Comparison of ENCODE assay signal across 24 cellular contexts in genomic region chr14:79502751-79503148, GRCh38.
DNase-seq lines count a peak whose midpoint lies in the region; ATAC-seq and TF ChIP-seq lines count a peak whose summit lies in the region.
"Had no signal": no experiment of that assay in that cellular context is flagged by ENCODE, and none has a peak within 500 bp of the region (broad histone marks: within the 10 kb centered on the region; RNA-seq: fewer than 3 reads in every experiment).

No MANE protein-coding gene starts in this region.

- no peaks in the 10 kb centered on the region for H3K27me3 ChIP-seq in GM23338 (ENCODE audit: insufficient read depth)
- H3K27me3 ChIP-seq: BLaER1 treated with 17β-estradiol and CSF1 and Interleukin-3, amounts not matched to agents 10 nM and 100 nM; SJCRH30 had no signal

- H3K36me3 ChIP-seq in GM23338 (ENCODE audit: insufficient read depth): no peaks in the 10 kb centered on the region
- H3K36me3 ChIP-seq: BLaER1 treated with 17β-estradiol and CSF1 and Interleukin-3, amounts not matched to agents 10 nM and 100 nM; SJCRH30 had no signal

- no peak overlapping the region for H3K4me3 Mint-ChIP-seq in GM23338
- H3K4me3 Mint-ChIP-seq in type B pancreatic cell: peak overlapping the region; percentile 24
- H3K4me3 Mint-ChIP-seq: CD4-positive, alpha-beta T cell; T-cell had no signal

- no peak overlapping the region for H3K4me3 ChIP-seq in GM23338
- no peak overlapping the region for H3K4me3 ChIP-seq in fibroblast of mammary gland (ENCODE audit: control insufficient read depth, low read depth, low read length)
- H3K4me3 ChIP-seq: A549; BLaER1 treated with 17β-estradiol and CSF1 and Interleukin-3, amounts not matched to agents 10 nM and 100 nM; PC-9; SJCRH30 had no signal

- 0 out of 2 replicates have a peak overlapping the region, but pooled peaks have one; percentile 43 for H2AFZ ChIP-seq in GM23338
- H2AFZ ChIP-seq: PC-9 had no signal

- ATAC-seq in GM23338 (no peak), GM19397 (IDR thresholded peaks at IDR 0.05; ENCODE audit: unreplicated experiment) (no peak)
- ATAC-seq: A549, Right ventricle myocardium inferior, T-cell had no signal

- H4K20me1 ChIP-seq in GM23338 (replicated peaks; ENCODE audit: insufficient read depth): no peaks in the 10 kb centered on the region
- H4K20me1 ChIP-seq: BLaER1 treated with 17β-estradiol and CSF1 and Interleukin-3, amounts not matched to agents 10 nM and 100 nM had no signal

- H3K79me2 ChIP-seq in GM23338 (replicated peaks; ENCODE audit: insufficient read depth): no peaks in the 10 kb centered on the region

- H3F3A ChIP-seq in GM23338 (replicated peaks; ENCODE audit: low read depth): no peaks in the 10 kb centered on the region

- H3K27ac ChIP-seq in GM23338 (ENCODE audit: low read depth): no peak overlapping the region
- H3K27ac ChIP-seq: A549; BLaER1 treated with 17β-estradiol and CSF1 and Interleukin-3, amounts not matched to agents 10 nM and 100 nM; KMS-11; PC-9; SJCRH30 had no signal

- DNase-seq in GM23338 (ENCODE audit: low spot score): no peak
- peak; percentile 2 for DNase-seq in LHCN-M2 (ENCODE audit: low read depth)
- DNase-seq in fibroblast of mammary gland (ENCODE audit: low read depth): peak; percentile 10
- no peak for DNase-seq in type B pancreatic cell (ENCODE audit: extremely low spot score, unreplicated experiment)
- no peak for DNase-seq in ureter (ENCODE audit: low spot score)
- no peak for DNase-seq in globus pallidus (ENCODE audit: low spot score)
- DNase-seq: AML-193; CD4-positive, alpha-beta T cell; NCI-H1048; NCI-H1417; NCI-H1694; NCI-H2029 treated with DMSO at 0.1 percent for 48 hours; NCI-H345; NCI-H510A treated with DMSO at 0.1 percent for 48 hours; NCI-H774; PC-9; SJCRH30; T-cell had no signal

- H3K27me3 Mint-ChIP-seq in GM23338 (ENCODE audit: insufficient read depth, low read depth, poor library complexity) (no peaks in the 10 kb centered on the region), type B pancreatic cell (no peaks in the 10 kb centered on the region)
- H3K27me3 Mint-ChIP-seq: CD4-positive, alpha-beta T cell; IgD-negative memory B cell; T-cell had no signal

- H3K9me3 Mint-ChIP-seq in GM23338: no peaks in the 10 kb centered on the region
- H3K9me3 Mint-ChIP-seq in type B pancreatic cell: no peaks in the 10 kb centered on the region

- TF ChIP-seq CTCF in GM23338 (conservative IDR thresholded peaks at IDR 0.05; ENCODE audit: low read depth in 2 of 2) (no peak), fibroblast of mammary gland (conservative IDR thresholded peaks at IDR 0.05; ENCODE audit: control insufficient read depth, insufficient read depth, low read depth, low read length) (no peak), type B pancreatic cell (conservative IDR thresholded peaks at IDR 0.05) (no peak)

- H3K4me1 Mint-ChIP-seq in GM23338 (peaks cover 14% of the 10 kb centered on the region), type B pancreatic cell (ENCODE audit: unreplicated experiment) (peaks cover 27% of the 10 kb centered on the region)
- H3K4me1 Mint-ChIP-seq: T-cell had no signal

- no peak overlapping the region for H3K4me2 ChIP-seq in GM23338
- H3K4me2 ChIP-seq: A549; BLaER1 treated with 17β-estradiol and CSF1 and Interleukin-3, amounts not matched to agents 10 nM and 100 nM; KMS-11; PC-9 had no signal

- H3K27ac Mint-ChIP-seq in GM23338 (no peak overlapping the region), type B pancreatic cell (peak overlapping the region; percentile 16)
- H3K27ac Mint-ChIP-seq: CD4-positive, alpha-beta T cell; IgD-negative memory B cell; T-cell had no signal

- H3K4me1 ChIP-seq in GM23338 (ENCODE audit: insufficient read depth): peaks cover 7% of the 10 kb centered on the region; the same call in 1 of the 2 replicates
- H3K4me1 ChIP-seq: A549; BLaER1 treated with 17β-estradiol and CSF1 and Interleukin-3, amounts not matched to agents 10 nM and 100 nM; SJCRH30 had no signal

- no peaks in the 10 kb centered on the region for H3K36me3 Mint-ChIP-seq in GM23338 (ENCODE audit: low read depth)
- H3K36me3 Mint-ChIP-seq in type B pancreatic cell: no peaks in the 10 kb centered on the region
- H3K36me3 Mint-ChIP-seq: IgD-negative memory B cell, T-cell had no signal

- no peaks in the 10 kb centered on the region for H3K9me2 ChIP-seq in GM23338 (ENCODE audit: insufficient read depth)

TF ChIP-seq in GM23338, 12 proteins besides CTCF, POLR2A, EP300 and RAD21 (continues in another document):
- TF ChIP-seq ETS1 (IDR thresholded peaks at IDR 0.05): no peak
- no peak for TF ChIP-seq ZNF462 (CRISPR knock-in tag; IDR thresholded peaks at IDR 0.05)
- TF ChIP-seq CREB1 (CRISPR knock-in tag; IDR thresholded peaks at IDR 0.05; ENCODE audit: low read depth): no peak

Comparison
In these comparisons a context has a peak if more than half of its experiments do, and no peak if none do; other contexts are left out.
1. DNase-seq: peak in LHCN-M2 (single experiment) and fibroblast of mammary gland (single experiment); none in GM23338 (single experiment), type B pancreatic cell (single experiment), ureter (single experiment) and globus pallidus (single experiment).